In genomic region chr2:71599038-71599437, GRCh38 we compare ENCODE assay signal across 24 cellular contexts.
"Had no signal": no experiment of that assay in that cellular context is flagged by ENCODE, and none has a peak within 500 bp of the region (broad histone marks: within the 10 kb centered on the region; RNA-seq: fewer than 3 reads in every experiment).

No MANE protein-coding gene starts in this region.

- H3K4me2 ChIP-seq: SK-N-SH had no signal

- ATAC-seq: HepG2, T-cell had no signal

- H3K9ac ChIP-seq: SK-N-SH had no signal

- DNase-seq: IMR-90; Karpas-422; KG1; MM.1S; NCI-H1048; NCI-H1105; NCI-H1417; NCI-H1436 treated with DMSO at 0.1 percent for 48 hours; NCI-H1694; NCI-H1930; NCI-H2081; NCI-H2107; NCI-H2227 treated with DMSO at 0.1 percent for 48 hours; NCI-H446; NCI-H510A; NCI-H69; NCI-H774; NK-92 treated with Interleukin-12 subunit alpha and Interleukin-12 subunit beta, amount 100 ng/mL, for 24 hours; Right ventricle myocardium superior; RPMI8226; SK-N-SH; SW 1271; T-cell had no signal

- H3K9me3 ChIP-seq: SK-N-SH had no signal

- H3K9me2 ChIP-seq: SK-N-SH had no signal
